Comparison of ENCODE assay signal across 8 cellular contexts in the genomic region with DNA sequence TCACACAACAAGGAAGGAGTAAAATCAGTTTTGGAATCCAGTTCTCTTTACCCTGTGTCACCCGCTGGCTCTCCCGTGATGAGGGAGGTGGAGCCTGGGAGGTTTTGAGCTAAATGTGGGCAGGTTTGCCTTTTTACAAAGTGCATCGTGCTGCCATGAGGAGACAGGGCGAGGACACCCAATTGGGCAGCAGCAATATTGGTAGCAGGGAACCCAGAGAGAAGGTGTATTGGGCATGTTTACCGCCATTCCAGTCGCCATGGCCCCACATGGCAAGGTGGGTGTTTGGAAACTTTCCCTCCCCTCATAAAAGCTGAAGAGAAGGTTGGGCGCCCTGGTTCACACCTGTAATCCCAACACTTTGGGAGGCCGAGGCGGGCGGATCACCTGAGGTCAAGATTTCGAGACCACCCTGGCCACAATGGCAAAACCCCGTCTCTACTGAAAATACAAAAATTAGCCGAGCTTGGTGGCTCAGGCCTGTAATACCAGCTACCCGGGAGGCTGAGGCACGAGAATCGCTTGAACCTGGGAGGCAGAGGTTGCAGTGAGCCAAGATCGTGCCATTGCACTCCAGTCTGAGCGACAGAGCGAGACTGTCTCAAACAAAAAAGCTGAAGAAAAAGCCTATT. TPM values are rescaled to one million over a fixed set of nuclear protein-coding genes. Genes with fewer than 3 reads are reported as not detected.
A peak's percentile ranks its signal among the peaks of the same experiment; 100 is the strongest.
DNase-seq lines count a peak whose midpoint lies in the region; ATAC-seq and TF ChIP-seq lines count a peak whose summit lies in the region.

No MANE protein-coding gene starts in this region.

- POLR2A ChIA-PET in CD4-positive, alpha-beta memory T cell (lab: Charles Lee; ENCODE audit: partially characterized antibody), result interaction anchor here (0.6 to 5.5 kb wide), 14 partner anchors 10 to 1435 kb away, joined by 3 to 76 read pairs (median 4); a partner anchor contains a TSS
- POLR2A ChIA-PET in PC-9 (lab: Charles Lee; ENCODE audit: unreplicated experiment), result interaction anchor here (0.5 to 1.2 kb wide), 5 partner anchors 37 to 647 kb away, joined by 4 to 14 read pairs (median 5); a partner anchor contains a TSS

- peak overlapping the region; percentile 96 for H2AFZ ChIP-seq in PC-9
- peak overlapping the region; percentile 82 for H2AFZ ChIP-seq in osteoblast (ENCODE audit: low read length)

- ATAC-seq in GM21528 (IDR thresholded peaks at IDR 0.05; ENCODE audit: low FRiP score, unreplicated experiment), result no peak

- H3K4me2 ChIP-seq in PC-9 (peak overlapping the region; percentile 89), osteoblast (ENCODE audit: insufficient read depth, low read length) (peak overlapping the region; percentile 94)

- DNase-seq in CD4-positive, alpha-beta memory T cell, result no peak
- no peak for DNase-seq in PC-9
- DNase-seq in endothelial cell (ENCODE audit: low spot score), result no peak
- DNase-seq in osteoblast (ENCODE audit: insufficient read length, low spot score, missing footprints), result no peak
- DNase-seq in activated gamma-delta T cell treated with Interleukin-2 at 50 U/mL for 16 hours, result no peak
- no peak for DNase-seq in activated CD4-positive, alpha-beta T cell treated with anti-CD3 and anti-CD28 coated beads, Interleukin-2, amount 50 U/mL, for 1 hour
- no peak for DNase-seq in NCI-H748 treated with DMSO at 0.1 percent for 48 hours (lab: John Stamatoyannopoulos, UW)

- H3K9me3 Mint-ChIP-seq in CD4-positive, alpha-beta memory T cell, result no peaks in the 10 kb centered on the region
- no peaks in the 10 kb centered on the region for H3K9me3 Mint-ChIP-seq in endothelial cell (ENCODE audit: unreplicated experiment)

- H3K27ac Mint-ChIP-seq in CD4-positive, alpha-beta memory T cell, result peak overlapping the region; percentile 74 to 97 (median 97)
- H3K27ac Mint-ChIP-seq in endothelial cell (ENCODE audit: unreplicated experiment), result no peak overlapping the region

- H3K9me2 ChIP-seq in PC-9 (ENCODE audit: insufficient read depth), result no peaks in the 10 kb centered on the region

- TSS peak; percentile 66 for BruUV-seq in PC-9 (replicated peaks; lab: Mats Ljungman, UMichigan)

- H4K20me1 ChIP-seq in PC-9 (ENCODE audit: insufficient read depth) (peaks cover 4% of the 10 kb centered on the region), osteoblast (ENCODE audit: insufficient read depth, low read length) (peaks cover 10% of the 10 kb centered on the region)

- H3K9me3 ChIP-seq in CD4-positive, alpha-beta memory T cell (ENCODE audit: control insufficient read depth in 1 of 2, low read length in 2 of 2), result no peaks in the 10 kb centered on the region
- H3K9me3 ChIP-seq in PC-9 (ENCODE audit: insufficient read depth, low read depth), result no peaks in the 10 kb centered on the region
- no peaks in the 10 kb centered on the region for H3K9me3 ChIP-seq in osteoblast (ENCODE audit: low read depth, low read length)

- H3K36me3 ChIP-seq in CD4-positive, alpha-beta memory T cell (ENCODE audit: insufficient read depth, low read length), result no peaks in the 10 kb centered on the region
- H3K36me3 ChIP-seq in PC-9 (ENCODE audit: low read depth) (no peaks in the 10 kb centered on the region), osteoblast (ENCODE audit: insufficient read depth, low read length) (no peaks in the 10 kb centered on the region)

- no peak for TF ChIP-seq CTCF in PC-9 (conservative IDR thresholded peaks at IDR 0.05)
- TF ChIP-seq CTCF in endothelial cell (IDR thresholded peaks at IDR 0.05; ENCODE audit: unreplicated experiment), result no peak
- TF ChIP-seq CTCF in osteoblast (IDR thresholded peaks at IDR 0.05; ENCODE audit: extremely low read depth, low read depth, low read length), result no peak

- CTCF ChIA-PET in CD4-positive, alpha-beta memory T cell (lab: Charles Lee; ENCODE audit: partially characterized antibody), result interaction anchor here (1.1 to 12.5 kb wide), 12 partner anchors 23 to 137 kb away, joined by 3 to 338 read pairs (median 6); a partner anchor contains a TSS
- CTCF ChIA-PET in PC-9 (lab: Charles Lee), result interaction anchor here (0.5 to 2.2 kb wide), 5 partner anchors 36 to 501 kb away, joined by 3 to 16 read pairs (median 3); a partner anchor contains a TSS

- no peaks in the 10 kb centered on the region for H3K27me3 ChIP-seq in CD4-positive, alpha-beta memory T cell (ENCODE audit: insufficient read depth, low read length)
- H3K27me3 ChIP-seq in PC-9 (ENCODE audit: insufficient read depth, low read depth), result no peaks in the 10 kb centered on the region
- no peaks in the 10 kb centered on the region for H3K27me3 ChIP-seq in osteoblast (ENCODE audit: insufficient read depth, low read length)

- peaks cover 36 to 51% (median 44%) of the 10 kb centered on the region in 4 donors for H3K4me1 Mint-ChIP-seq in CD4-positive, alpha-beta memory T cell
- peaks cover 35% of the 10 kb centered on the region for H3K4me1 Mint-ChIP-seq in endothelial cell (ENCODE audit: unreplicated experiment)

- H3K4me3 ChIP-seq in CD4-positive, alpha-beta memory T cell (ENCODE audit: low read length in 2 of 2), result peak overlapping the region; percentile 39 to 52
- H3K4me3 ChIP-seq in PC-9, result peak overlapping the region; percentile 73
- H3K4me3 ChIP-seq in osteoblast (ENCODE audit: insufficient read depth, low read length), result peak overlapping the region; percentile 72

- H3K36me3 Mint-ChIP-seq in CD4-positive, alpha-beta memory T cell, result peaks cover 0 to 6% of the 10 kb centered on the region in 2 donors
- peaks cover 10% of the 10 kb centered on the region for H3K36me3 Mint-ChIP-seq in endothelial cell (ENCODE audit: low read depth, unreplicated experiment)

- H3K4me1 ChIP-seq in CD4-positive, alpha-beta memory T cell (ENCODE audit: insufficient read depth, low read length), result peaks cover 39% of the 10 kb centered on the region
- H3K4me1 ChIP-seq in PC-9 (replicated peaks; ENCODE audit: insufficient read depth), result peaks cover 26% of the 10 kb centered on the region
- peaks cover 31% of the 10 kb centered on the region for H3K4me1 ChIP-seq in osteoblast (ENCODE audit: insufficient read depth, low read length)

- intact Hi-C loops in CD4-positive, alpha-beta memory T cell (cut with micrococcal nuclease), result loop anchor here (1.0 to 10.0 kb wide), 2 partner anchors 201 to 1072 kb away; a partner anchor contains a TSS
- intact Hi-C loops in PC-9 (cut with micrococcal nuclease; ENCODE audit: unreplicated experiment), result no loop called here

- H3K79me2 ChIP-seq in PC-9 (ENCODE audit: low read depth) (peaks cover 36% of the 10 kb centered on the region), osteoblast (ENCODE audit: insufficient read depth, low read length) (peaks cover 28% of the 10 kb centered on the region)

- H3K4me3 Mint-ChIP-seq in CD4-positive, alpha-beta memory T cell, result peak overlapping the region in 7 of 8 donors; percentile 81 to 95 (median 92)
- H3K4me3 Mint-ChIP-seq in endothelial cell (ENCODE audit: unreplicated experiment), result peak overlapping the region; percentile 92

- H3F3A ChIP-seq in PC-9 (ENCODE audit: insufficient read depth, low read depth), result peaks cover 19% of the 10 kb centered on the region; the same call in 1 of the 2 replicates

- no peaks in the 10 kb centered on the region for H3K27me3 Mint-ChIP-seq in CD4-positive, alpha-beta memory T cell
- H3K27me3 Mint-ChIP-seq in endothelial cell (ENCODE audit: unreplicated experiment), result peaks cover 26% of the 10 kb centered on the region

- H3K27ac ChIP-seq in CD4-positive, alpha-beta memory T cell (ENCODE audit: low read depth, low read length), result peak overlapping the region; percentile 59
- H3K27ac ChIP-seq in PC-9 (peak overlapping the region; percentile 6; the same call in 1 of the 2 replicates), osteoblast (ENCODE audit: low read depth, low read length) (peak overlapping the region; percentile 70)

RNA-seq across cellular contexts. Expression of a gene that starts 3.5 kb away (rescaled TPM):
- total RNA-seq in CD4-positive, alpha-beta memory T cell, result 100 to 1,000 TPM; 131 to 133 TPM
- polyA plus RNA-seq in CD4-positive, alpha-beta memory T cell, result 100 to 1,000 TPM; 151 to 176 TPM
- total RNA-seq in PC-9 (2021) (137 and 174 TPM in 2 replicates), endothelial cell (ENCODE audit: unreplicated experiment) (223 TPM), osteoblast (90.8 and 100 TPM in 2 replicates)

RNA-seq across cellular contexts. Expression of a gene that starts 37.0 kb away (rescaled TPM):
- 10 to 100 TPM; 16.8 TPM for total RNA-seq in CD4-positive, alpha-beta memory T cell
- 10 to 100 TPM; 14.7 to 25.1 TPM for polyA plus RNA-seq in CD4-positive, alpha-beta memory T cell
- total RNA-seq in PC-9 (2021) (34.8 and 37.7 TPM in 2 replicates), endothelial cell (ENCODE audit: unreplicated experiment) (39.7 TPM), osteoblast (33.3 and 37.6 TPM in 2 replicates)

Comparison
In these comparisons a context has a peak if more than half of its experiments do, and no peak if none do; other contexts are left out.
1. H3K27ac ChIP-seq: peak in every context shown above with its lines; median percentile 70 in osteoblast; 59 in CD4-positive, alpha-beta memory T cell; 6 in PC-9.